In the genomic region with DNA sequence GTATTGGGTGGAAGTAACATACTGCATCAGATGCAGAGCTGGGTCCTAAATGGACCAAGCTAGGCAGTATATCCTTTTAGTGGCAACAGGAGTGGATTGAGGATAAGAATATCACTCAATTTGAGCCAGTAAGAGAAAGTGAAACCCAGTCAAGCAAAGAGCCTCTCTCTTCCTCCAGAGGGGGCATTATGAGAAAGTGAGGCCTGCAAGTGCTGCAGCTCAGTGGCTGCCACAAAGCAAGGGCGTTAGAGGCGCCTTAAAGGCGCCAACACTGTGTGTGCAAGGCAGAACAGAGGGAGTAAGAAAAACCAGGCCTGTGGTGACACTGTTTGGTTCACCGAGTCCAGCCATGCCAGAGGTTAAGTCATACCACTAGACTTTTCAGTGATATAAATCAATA, we compare ENCODE assay signal across 10 cellular contexts. TPM values are rescaled to one million over a fixed set of nuclear protein-coding genes. Genes with fewer than 3 reads are reported as not detected.
A peak's percentile ranks its signal among the peaks of the same experiment; 100 is the strongest.
DNase-seq lines count a peak whose midpoint lies in the region; ATAC-seq and TF ChIP-seq lines count a peak whose summit lies in the region.
"Had no signal": no experiment of that assay in that cellular context is flagged by ENCODE, and none has a peak within 500 bp of the region (broad histone marks: within the 10 kb centered on the region; RNA-seq: fewer than 3 reads in every experiment).

No MANE protein-coding gene starts in this region.

- H3K9ac ChIP-seq in GM23248: no peak overlapping the region
- no peak overlapping the region for H3K9ac ChIP-seq in Loucy (ENCODE audit: low read depth, low read length, poor library complexity, severe bottlenecking)

- peak overlapping the region; percentile 88 for H3K27ac Mint-ChIP-seq in stimulated activated effector memory CD8-positive, alpha-beta T cell treated with anti-CD3 and anti-CD28 coated beads, Interleukin-12 subunit alpha, Interleukin-12 subunit beta, amount 100 ng/mL, for 72 hours

- H2AFZ ChIP-seq in GM23248 (no peak overlapping the region), Loucy (ENCODE audit: low read length) (no peak overlapping the region)

- H3K4me1 ChIP-seq in GM23248 (ENCODE audit: insufficient read depth) (peaks cover 32% of the 10 kb centered on the region), Loucy (ENCODE audit: insufficient read depth, low read length, poor library complexity, severe bottlenecking) (no peaks in the 10 kb centered on the region)

- no peaks in the 10 kb centered on the region for H3K9me3 ChIP-seq in GM23248 (ENCODE audit: low read depth)
- H3K9me3 ChIP-seq in Loucy (ENCODE audit: insufficient read depth, low read depth, low read length): no peaks in the 10 kb centered on the region
- H3K9me3 ChIP-seq: upper lobe of left lung had no signal

- H4K20me1 ChIP-seq in GM23248 (ENCODE audit: insufficient read depth) (no peaks in the 10 kb centered on the region), Loucy (ENCODE audit: insufficient read depth, low read length, poor library complexity, severe bottlenecking) (peaks cover 52% of the 10 kb centered on the region)

- H3K9me3 Mint-ChIP-seq in stimulated activated effector memory CD8-positive, alpha-beta T cell treated with anti-CD3 and anti-CD28 coated beads, Interleukin-12 subunit alpha, Interleukin-12 subunit beta, amount 100 ng/mL, for 72 hours: no peaks in the 10 kb centered on the region

- no peak overlapping the region for H3K4me2 ChIP-seq in GM23248 (ENCODE audit: unreplicated experiment)
- H3K4me2 ChIP-seq in Loucy (ENCODE audit: low read depth, low read length, poor library complexity, severe bottlenecking): peak overlapping the region; percentile 15

- no peaks in the 10 kb centered on the region for H3K9me2 ChIP-seq in GM23248 (ENCODE audit: insufficient read depth)
- no peaks in the 10 kb centered on the region for H3K9me2 ChIP-seq in Loucy (replicated peaks; ENCODE audit: low read depth, low read length)

- H3K4me1 Mint-ChIP-seq in stimulated activated effector memory CD8-positive, alpha-beta T cell treated with anti-CD3 and anti-CD28 coated beads, Interleukin-12 subunit alpha, Interleukin-12 subunit beta, amount 100 ng/mL, for 72 hours: peaks cover 43% of the 10 kb centered on the region

- no peak overlapping the region for H3K27ac ChIP-seq in GM23248
- H3K27ac ChIP-seq: SK-N-MC, upper lobe of left lung had no signal

- H3F3A ChIP-seq in GM23248 (ENCODE audit: insufficient read depth): peaks cover 11% of the 10 kb centered on the region; the same call in 1 of the 2 replicates
- H3F3A ChIP-seq in Loucy (ENCODE audit: low read depth): no peaks in the 10 kb centered on the region

- peak; percentile 33; the same call in 1 of the 2 replicates for TF ChIP-seq CTCF in Loucy (conservative IDR thresholded peaks at IDR 0.05; ENCODE audit: low read length)

- WGBS in GM23248 (ENCODE audit: low coverage in 1 of 2, low lambda C conversion rate in 2 of 2, missing lambda C conversion rate in 2 of 2), 2 experiments: 74 to 79% methylated on average over 4 of the region's 4 CpGs

- H3K4me3 Mint-ChIP-seq in stimulated activated effector memory CD8-positive, alpha-beta T cell treated with anti-CD3 and anti-CD28 coated beads, Interleukin-12 subunit alpha, Interleukin-12 subunit beta, amount 100 ng/mL, for 72 hours: peak overlapping the region; percentile 53

- H3K79me2 ChIP-seq in GM23248 (ENCODE audit: insufficient read depth) (peaks cover 97% of the 10 kb centered on the region), Loucy (ENCODE audit: insufficient read depth, low read length) (peaks cover 32% of the 10 kb centered on the region)

- H3K36me3 Mint-ChIP-seq in stimulated activated effector memory CD8-positive, alpha-beta T cell treated with anti-CD3 and anti-CD28 coated beads, Interleukin-12 subunit alpha, Interleukin-12 subunit beta, amount 100 ng/mL, for 72 hours: peaks cover 4% of the 10 kb centered on the region

- no peaks in the 10 kb centered on the region for H3K36me3 ChIP-seq in GM23248 (ENCODE audit: low read depth)
- H3K36me3 ChIP-seq in Loucy (ENCODE audit: insufficient read depth, low read length): no peaks in the 10 kb centered on the region; the same call in 1 of the 2 replicates
- H3K36me3 ChIP-seq: upper lobe of left lung had no signal

- DNase-seq in GM23248 (peak; percentile 27), medulla oblongata (ENCODE audit: extremely low spot score) (no peak), NCI-H146 (lab: John Stamatoyannopoulos, UW) (no peak), NCI-H748 (lab: John Stamatoyannopoulos, UW; ENCODE audit: unreplicated experiment) (no peak)
- peak; percentile 40 for DNase-seq in central memory CD4-positive, alpha-beta T cell
- peak; percentile 8 to 57 for DNase-seq in stimulated activated effector memory CD8-positive, alpha-beta T cell treated with anti-CD3 and anti-CD28 coated beads, Interleukin-12 subunit alpha, Interleukin-12 subunit beta, amount 100 ng/mL, for 72 hours (ENCODE audit: low spot score in 2 of 2)
- DNase-seq: upper lobe of left lung had no signal

- H3K27me3 ChIP-seq in GM23248 (replicated peaks; ENCODE audit: insufficient read depth): no peaks in the 10 kb centered on the region
- H3K27me3 ChIP-seq in Loucy (ENCODE audit: insufficient read depth, low read length, poor library complexity, severe bottlenecking): peaks cover 3% of the 10 kb centered on the region
- H3K27me3 ChIP-seq: upper lobe of left lung had no signal

- in situ Hi-C loops in GM23248 (cut with MboI): no loop called here

- no peak overlapping the region for H3K4me3 ChIP-seq in GM23248
- no peak overlapping the region for H3K4me3 ChIP-seq in Loucy (ENCODE audit: low read length, poor library complexity, severe bottlenecking)
- H3K4me3 ChIP-seq: SK-N-MC, upper lobe of left lung had no signal

- peak; percentile 87 for ATAC-seq in GM18499 (IDR thresholded peaks at IDR 0.05; ENCODE audit: insufficient read depth, unreplicated experiment)
- peak; percentile 99 for ATAC-seq in stimulated activated effector memory CD8-positive, alpha-beta T cell treated with anti-CD3 and anti-CD28 coated beads, Interleukin-12 subunit alpha, Interleukin-12 subunit beta, amount 100 ng/mL, for 72 hours

RNA-seq across cellular contexts. Expression of gene STX18, which starts 17.5 kb away (rescaled TPM):
- total RNA-seq in GM23248 (2014; rRNA removed; shearing (Covaris generic)): 35.0 and 42.6 TPM in 2 replicates
- polyA plus RNA-seq in GM23248 (2016; fragmentation: Nextera tagmentation; extraction: Ambion mirVana): 39.2 and 40.5 TPM in 2 replicates

Comparison
In these comparisons a context has a peak if more than half of its experiments do, and no peak if none do; other contexts are left out.
1. DNase-seq: peak in GM23248 (single experiment), central memory CD4-positive, alpha-beta T cell (single experiment) and stimulated activated effector memory CD8-positive, alpha-beta T cell treated with anti-CD3 and anti-CD28 coated beads, Interleukin-12 subunit alpha, Interleukin-12 subunit beta, amount 100 ng/mL, for 72 hours (2 of 2); none in medulla oblongata (single experiment), NCI-H146 (single experiment) and NCI-H748 (single experiment).